ENCODE assay signal across 2 cellular contexts in the genomic region with DNA sequence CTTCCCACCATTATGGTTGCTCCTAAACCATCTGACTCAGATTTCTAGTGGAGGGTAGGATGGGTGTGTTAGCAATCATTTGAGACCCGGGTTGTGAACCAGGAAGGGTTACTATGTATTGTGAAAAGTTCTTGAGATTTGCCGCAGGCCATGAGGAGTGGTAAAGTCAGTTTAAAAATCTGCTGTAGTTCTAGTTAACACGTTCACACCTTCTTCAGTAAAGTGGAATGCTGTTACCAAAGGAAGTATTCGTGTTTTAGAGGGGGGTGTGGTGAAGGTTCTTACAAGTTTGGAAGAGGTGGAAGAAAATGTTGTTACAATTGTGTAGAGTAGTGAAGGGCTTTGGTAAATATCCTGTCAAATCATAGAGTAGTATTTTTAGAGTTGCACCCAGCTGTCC.
TF ChIP-seq lines count a peak whose summit lies in the region.

No MANE protein-coding gene starts in this region.

TF ChIP-seq in SK-N-SH, 30 proteins besides CTCF, POLR2A, EP300 and RAD21 (continued from another document):
- TF ChIP-seq, protein P1, sequence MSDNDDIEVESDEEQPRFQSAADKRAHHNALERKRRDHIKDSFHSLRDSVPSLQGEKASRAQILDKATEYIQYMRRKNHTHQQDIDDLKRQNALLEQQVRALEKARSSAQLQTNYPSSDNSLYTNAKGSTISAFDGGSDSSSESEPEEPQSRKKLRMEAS (IDR thresholded peaks at IDR 0.05; ENCODE audit: low read depth), result no peak
- TF ChIP-seq, protein P2, sequence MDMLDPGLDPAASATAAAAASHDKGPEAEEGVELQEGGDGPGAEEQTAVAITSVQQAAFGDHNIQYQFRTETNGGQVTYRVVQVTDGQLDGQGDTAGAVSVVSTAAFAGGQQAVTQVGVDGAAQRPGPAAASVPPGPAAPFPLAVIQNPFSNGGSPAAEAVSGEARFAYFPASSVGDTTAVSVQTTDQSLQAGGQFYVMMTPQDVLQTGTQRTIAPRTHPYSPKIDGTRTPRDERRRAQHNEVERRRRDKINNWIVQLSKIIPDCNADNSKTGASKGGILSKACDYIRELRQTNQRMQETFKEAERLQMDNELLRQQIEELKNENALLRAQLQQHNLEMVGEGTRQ (IDR thresholded peaks at IDR 0.05; ENCODE audit: borderline replicate concordance, low read depth, low read length), result no peak
- no peak for TF ChIP-seq TEAD4 (IDR thresholded peaks at IDR 0.05; ENCODE audit: borderline replicate concordance, insufficient read depth)

TF ChIP-seq in neural cell, 6 proteins besides CTCF, POLR2A, EP300 and RAD21 (continued from another document):
- TF ChIP-seq, protein P3, sequence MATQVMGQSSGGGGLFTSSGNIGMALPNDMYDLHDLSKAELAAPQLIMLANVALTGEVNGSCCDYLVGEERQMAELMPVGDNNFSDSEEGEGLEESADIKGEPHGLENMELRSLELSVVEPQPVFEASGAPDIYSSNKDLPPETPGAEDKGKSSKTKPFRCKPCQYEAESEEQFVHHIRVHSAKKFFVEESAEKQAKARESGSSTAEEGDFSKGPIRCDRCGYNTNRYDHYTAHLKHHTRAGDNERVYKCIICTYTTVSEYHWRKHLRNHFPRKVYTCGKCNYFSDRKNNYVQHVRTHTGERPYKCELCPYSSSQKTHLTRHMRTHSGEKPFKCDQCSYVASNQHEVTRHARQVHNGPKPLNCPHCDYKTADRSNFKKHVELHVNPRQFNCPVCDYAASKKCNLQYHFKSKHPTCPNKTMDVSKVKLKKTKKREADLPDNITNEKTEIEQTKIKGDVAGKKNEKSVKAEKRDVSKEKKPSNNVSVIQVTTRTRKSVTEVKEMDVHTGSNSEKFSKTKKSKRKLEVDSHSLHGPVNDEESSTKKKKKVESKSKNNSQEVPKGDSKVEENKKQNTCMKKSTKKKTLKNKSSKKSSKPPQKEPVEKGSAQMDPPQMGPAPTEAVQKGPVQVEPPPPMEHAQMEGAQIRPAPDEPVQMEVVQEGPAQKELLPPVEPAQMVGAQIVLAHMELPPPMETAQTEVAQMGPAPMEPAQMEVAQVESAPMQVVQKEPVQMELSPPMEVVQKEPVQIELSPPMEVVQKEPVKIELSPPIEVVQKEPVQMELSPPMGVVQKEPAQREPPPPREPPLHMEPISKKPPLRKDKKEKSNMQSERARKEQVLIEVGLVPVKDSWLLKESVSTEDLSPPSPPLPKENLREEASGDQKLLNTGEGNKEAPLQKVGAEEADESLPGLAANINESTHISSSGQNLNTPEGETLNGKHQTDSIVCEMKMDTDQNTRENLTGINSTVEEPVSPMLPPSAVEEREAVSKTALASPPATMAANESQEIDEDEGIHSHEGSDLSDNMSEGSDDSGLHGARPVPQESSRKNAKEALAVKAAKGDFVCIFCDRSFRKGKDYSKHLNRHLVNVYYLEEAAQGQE (IDR thresholded peaks at IDR 0.05; ENCODE audit: borderline replicate concordance), result no peak
- TF ChIP-seq SMC3 (conservative IDR thresholded peaks at IDR 0.05; ENCODE audit: poor library complexity) (no peak), TAF1 (IDR thresholded peaks at IDR 0.05; ENCODE audit: low read depth) (no peak)
